ENCODE assay signal across 29 cellular contexts in the genomic region with DNA sequence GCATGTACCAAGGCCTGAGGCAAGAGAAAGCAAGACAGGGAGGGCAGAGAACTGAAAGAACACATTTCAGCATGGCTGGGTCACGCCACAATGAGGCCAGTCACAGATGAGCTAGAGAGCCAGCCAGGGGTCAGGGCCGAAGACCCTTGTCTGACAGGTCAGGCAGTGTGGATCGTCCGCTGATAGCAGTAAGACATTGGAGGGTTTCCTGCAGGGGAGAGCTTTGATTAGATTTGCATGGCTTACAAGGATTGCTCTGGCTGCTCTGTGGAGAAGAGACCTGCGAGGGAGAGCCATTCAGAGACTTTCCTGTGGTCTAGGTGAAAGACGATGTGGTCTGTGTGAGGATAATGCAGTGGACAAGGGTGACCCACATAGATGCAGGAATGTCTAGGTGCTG.
"Had no signal": no experiment of that assay in that cellular context is flagged by ENCODE, and none has a peak within 500 bp of the region (broad histone marks: within the 10 kb centered on the region; RNA-seq: fewer than 3 reads in every experiment).

No MANE protein-coding gene starts in this region.

- H3K79me2 ChIP-seq: parathyroid adenoma had no signal

- H3K27me3 Mint-ChIP-seq: activated B cell treated with CpG ODN at 0.5 μM for 24 hours; stimulated activated naive B cell treated with anti-CD40 and anti-IgM and Interleukin-4, amounts not matched to agents 10 μg/mL and 1 μg/mL and 100 μg/mL, for 72 hours had no signal

- DNase-seq: activated B cell treated with CpG ODN at 0.5 μM for 24 hours; activated CD4-positive, alpha-beta T cell treated with anti-CD3 and anti-CD28 coated beads for 4 hours; activated CD4-positive, alpha-beta T cell treated with anti-CD3 and anti-CD28 coated beads, Interleukin-2, amount 50 U/mL, for 4 hours; activated naive CD4-positive, alpha-beta T cell; activated T-cell treated with anti-CD3 and anti-CD28 coated beads for 4 hours; activated T-cell treated with anti-CD3 and anti-CD28 coated beads, Interleukin-2, amount 50 U/mL, for 72 hours; central memory CD4-positive, alpha-beta T cell; effector CD4-positive, alpha-beta T cell; gastrocnemius medialis; hippocampal formation; kidney; left colon; mammary epithelial cell; occipital lobe; psoas muscle; sigmoid colon; small intestine; stimulated activated CD4-positive, alpha-beta T cell treated with anti-CD3 and anti-CD28 coated beads, Interleukin-1b, Interleukin-23, amount 100 ng/mL, for 48 hours; stimulated activated CD4-positive, alpha-beta T cell treated with anti-CD3 and anti-CD28 coated beads, Interleukin-4, amount 100 ng/mL, for 4 hours; stimulated activated CD8-positive, alpha-beta memory T cell treated with anti-CD3 and anti-CD28 coated beads, Interleukin-4, amount 100 ng/mL, for 48 hours; stimulated activated naive B cell treated with anti-CD40 and anti-IgM and Interleukin-4, amounts not matched to agents 10 μg/mL and 1 μg/mL and 100 μg/mL, for 72 hours; stomach; thyroid gland; upper lobe of right lung had no signal

- H3K36me3 Mint-ChIP-seq: activated naive CD4-positive, alpha-beta T cell treated with anti-CD3 and anti-CD28 coated beads, Interleukin-2, amount 50 U/mL, for 72 hours had no signal

- H3K27ac ChIP-seq: breast epithelium, gastrocnemius medialis, parathyroid adenoma, psoas muscle, sigmoid colon, stomach, thyroid gland, upper lobe of right lung had no signal

- FAIRE-seq: kidney, small intestine had no signal

- H3K9me3 Mint-ChIP-seq: activated B cell treated with CpG ODN at 0.5 μM for 24 hours; activated naive CD4-positive, alpha-beta T cell treated with anti-CD3 and anti-CD28 coated beads, Interleukin-2, amount 50 U/mL, for 72 hours; activated T-cell treated with anti-CD3 and anti-CD28 coated beads, Interleukin-2, amount 50 U/mL, for 72 hours; dendritic cell treated with granulocyte-macrophage colony-stimulating factor and Interleukin-4, amounts not matched to agents 40 ng/mL and 50 ng/mL, for 4 days; immature natural killer cell had no signal

- H3K27ac Mint-ChIP-seq: activated B cell treated with CpG ODN at 0.5 μM for 24 hours; activated naive CD4-positive, alpha-beta T cell treated with anti-CD3 and anti-CD28 coated beads, Interleukin-2, amount 50 U/mL, for 72 hours; activated T-cell treated with anti-CD3 and anti-CD28 coated beads, Interleukin-2, amount 50 U/mL, for 72 hours; dendritic cell treated with granulocyte-macrophage colony-stimulating factor and Interleukin-4, amounts not matched to agents 40 ng/mL and 50 ng/mL, for 4 days; stimulated activated naive B cell treated with anti-CD40 and anti-IgM and Interleukin-4, amounts not matched to agents 10 μg/mL and 1 μg/mL and 100 μg/mL, for 72 hours had no signal

- H3K36me3 ChIP-seq: breast epithelium, gastrocnemius medialis, sigmoid colon, stomach, thyroid gland, upper lobe of right lung had no signal

- H3K4me3 ChIP-seq: breast epithelium, gastrocnemius medialis, psoas muscle, sigmoid colon, stomach, thyroid gland, upper lobe of right lung had no signal

- ATAC-seq: activated naive CD4-positive, alpha-beta T cell treated with anti-CD3 and anti-CD28 coated beads, Interleukin-2, amount 50 U/mL, for 72 hours; activated T-cell treated with anti-CD3 and anti-CD28 coated beads, Interleukin-2, amount 50 U/mL, for 72 hours; gastrocnemius medialis; left colon; psoas muscle; stimulated activated naive B cell treated with anti-CD40 and anti-IgM and Interleukin-4, amounts not matched to agents 10 μg/mL and 1 μg/mL and 100 μg/mL, for 72 hours; upper lobe of right lung had no signal

- H3K4me1 ChIP-seq: parathyroid adenoma, upper lobe of right lung had no signal

- H2AFZ ChIP-seq: parathyroid adenoma had no signal

- H3K9me3 ChIP-seq: breast epithelium, gastrocnemius medialis, psoas muscle, sigmoid colon, stomach, thyroid gland, upper lobe of right lung had no signal

- H3K9ac ChIP-seq: parathyroid adenoma had no signal

- H3K4me3 Mint-ChIP-seq: activated B cell treated with CpG ODN at 0.5 μM for 24 hours; activated T-cell treated with anti-CD3 and anti-CD28 coated beads, Interleukin-2, amount 50 U/mL, for 72 hours; dendritic cell treated with granulocyte-macrophage colony-stimulating factor and Interleukin-4, amounts not matched to agents 40 ng/mL and 50 ng/mL, for 4 days; immature natural killer cell; stimulated activated naive B cell treated with anti-CD40 and anti-IgM and Interleukin-4, amounts not matched to agents 10 μg/mL and 1 μg/mL and 100 μg/mL, for 72 hours had no signal

- H3K27me3 ChIP-seq: breast epithelium, gastrocnemius medialis, sigmoid colon, stomach, thyroid gland, upper lobe of right lung had no signal
